Comparison of ENCODE assay signal across 1 cellular context in the genomic region with DNA sequence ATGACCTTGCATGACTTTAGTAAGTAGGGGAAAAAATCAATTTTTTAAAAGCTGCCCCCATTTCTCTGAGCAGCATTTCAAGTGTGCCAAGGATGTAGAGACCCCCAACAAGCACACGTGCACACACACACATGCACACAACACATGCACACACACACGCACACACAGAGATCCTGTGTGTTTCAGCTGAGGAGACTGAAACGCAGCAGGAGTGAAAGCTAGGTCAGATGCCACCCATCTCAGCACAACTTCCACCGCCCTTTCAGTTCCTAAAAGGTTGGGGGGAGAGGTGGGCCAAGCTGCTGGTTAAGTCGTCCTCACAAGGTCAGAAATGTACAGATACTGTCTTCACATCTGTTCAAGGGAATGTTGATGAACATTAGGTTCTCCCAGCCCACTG.
TF ChIP-seq lines count a peak whose summit lies in the region.

No MANE protein-coding gene starts in this region.

TF ChIP-seq in GM12878, 131 proteins besides CTCF, POLR2A, EP300 and RAD21:
- TF ChIP-seq POU2F2 (IDR thresholded peaks at IDR 0.05; ENCODE audit: borderline replicate concordance, low read depth, low read length) (no peak), RUNX3 (IDR thresholded peaks at IDR 0.05; ENCODE audit: low read length) (peak; percentile 35; the same call in 1 of the 2 replicates), KLF5 (IDR thresholded peaks at IDR 0.05; ENCODE audit: partially characterized antibody) (no peak), SPI1 (IDR thresholded peaks at IDR 0.05; ENCODE audit: borderline replicate concordance, insufficient read depth, low read depth, low read length) (peak; percentile 65; the same call in 1 of the 2 replicates), EED (IDR thresholded peaks at IDR 0.05; ENCODE audit: low read depth) (peak; percentile 29; the same call in 1 of the 2 replicates), STAT1 (conservative IDR thresholded peaks at IDR 0.05) (no peak), NR2F1 (conservative IDR thresholded peaks at IDR 0.05) (0 out of 2 replicates have a peak, but pooled peaks have one; percentile 22), MXI1 (IDR thresholded peaks at IDR 0.05; ENCODE audit: low read depth, low read length) (0 out of 2 replicates have a peak, but pooled peaks have one; percentile 42), BHLHE40 (IDR thresholded peaks at IDR 0.05; ENCODE audit: borderline replicate concordance in 1 of 2, low read depth in 2 of 2, low read length in 1 of 2) (peak; percentile 85 to 86), CBX5 (IDR thresholded peaks at IDR 0.05; ENCODE audit: low read depth) (no peak), DPF2 (IDR thresholded peaks at IDR 0.05) (0 out of 2 replicates have a peak, but pooled peaks have one; percentile 33), RELA (IDR thresholded peaks at IDR 0.05; ENCODE audit: borderline replicate concordance, partially characterized antibody) (no peak), ZNF217 (IDR thresholded peaks at IDR 0.05) (0 out of 2 replicates have a peak, but pooled peaks have one; percentile 3), IRF4 (IDR thresholded peaks at IDR 0.05; ENCODE audit: low read depth, low read length) (peak; percentile 49; the same call in 1 of the 2 replicates), LARP7 (IDR thresholded peaks at IDR 0.05) (no peak)
- TF ChIP-seq, protein P1, sequence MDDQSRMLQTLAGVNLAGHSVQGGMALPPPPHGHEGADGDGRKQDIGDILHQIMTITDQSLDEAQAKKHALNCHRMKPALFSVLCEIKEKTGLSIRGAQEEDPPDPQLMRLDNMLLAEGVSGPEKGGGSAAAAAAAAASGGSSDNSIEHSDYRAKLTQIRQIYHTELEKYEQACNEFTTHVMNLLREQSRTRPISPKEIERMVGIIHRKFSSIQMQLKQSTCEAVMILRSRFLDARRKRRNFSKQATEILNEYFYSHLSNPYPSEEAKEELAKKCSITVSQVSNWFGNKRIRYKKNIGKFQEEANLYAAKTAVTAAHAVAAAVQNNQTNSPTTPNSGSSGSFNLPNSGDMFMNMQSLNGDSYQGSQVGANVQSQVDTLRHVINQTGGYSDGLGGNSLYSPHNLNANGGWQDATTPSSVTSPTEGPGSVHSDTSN (IDR thresholded peaks at IDR 0.05; ENCODE audit: insufficient replicate concordance, low read depth, low read length), result no peak
- TF ChIP-seq, protein P2, sequence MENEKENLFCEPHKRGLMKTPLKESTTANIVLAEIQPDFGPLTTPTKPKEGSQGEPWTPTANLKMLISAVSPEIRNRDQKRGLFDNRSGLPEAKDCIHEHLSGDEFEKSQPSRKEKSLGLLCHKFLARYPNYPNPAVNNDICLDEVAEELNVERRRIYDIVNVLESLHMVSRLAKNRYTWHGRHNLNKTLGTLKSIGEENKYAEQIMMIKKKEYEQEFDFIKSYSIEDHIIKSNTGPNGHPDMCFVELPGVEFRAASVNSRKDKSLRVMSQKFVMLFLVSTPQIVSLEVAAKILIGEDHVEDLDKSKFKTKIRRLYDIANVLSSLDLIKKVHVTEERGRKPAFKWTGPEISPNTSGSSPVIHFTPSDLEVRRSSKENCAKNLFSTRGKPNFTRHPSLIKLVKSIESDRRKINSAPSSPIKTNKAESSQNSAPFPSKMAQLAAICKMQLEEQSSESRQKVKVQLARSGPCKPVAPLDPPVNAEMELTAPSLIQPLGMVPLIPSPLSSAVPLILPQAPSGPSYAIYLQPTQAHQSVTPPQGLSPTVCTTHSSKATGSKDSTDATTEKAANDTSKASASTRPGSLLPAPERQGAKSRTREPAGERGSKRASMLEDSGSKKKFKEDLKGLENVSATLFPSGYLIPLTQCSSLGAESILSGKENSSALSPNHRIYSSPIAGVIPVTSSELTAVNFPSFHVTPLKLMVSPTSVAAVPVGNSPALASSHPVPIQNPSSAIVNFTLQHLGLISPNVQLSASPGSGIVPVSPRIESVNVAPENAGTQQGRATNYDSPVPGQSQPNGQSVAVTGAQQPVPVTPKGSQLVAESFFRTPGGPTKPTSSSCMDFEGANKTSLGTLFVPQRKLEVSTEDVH (IDR thresholded peaks at IDR 0.05; ENCODE audit: low read depth, partially characterized antibody), result no peak
